35 cellular contexts compared by ENCODE assay signal in genomic region chr2:170252414-170252813, GRCh38.
"Had no signal": no experiment of that assay in that cellular context is flagged by ENCODE, and none has a peak within 500 bp of the region (broad histone marks: within the 10 kb centered on the region; RNA-seq: fewer than 3 reads in every experiment).

No MANE protein-coding gene starts in this region.

- H3K27me3 ChIP-seq: MG63 had no signal

- DNase-seq: Karpas-422, Kasumi-1, MG63, MM.1S, MV-4-11, NCI-H1048, NCI-H1092, NCI-H1092 treated with DMSO at 0.1 percent for 48 hours, NCI-H1105, NCI-H1105 treated with DMSO at 0.1 percent for 48 hours, NCI-H1417, NCI-H1417 treated with DMSO at 0.1 percent for 48 hours, NCI-H1436, NCI-H1436 treated with DMSO at 0.1 percent for 48 hours, NCI-H146, NCI-H1694, NCI-H1694 treated with DMSO at 0.1 percent for 48 hours, NCI-H187, NCI-H187 treated with DMSO at 0.1 percent for 48 hours, NCI-H1930, NCI-H2029, NCI-H2029 treated with DMSO at 0.1 percent for 48 hours, NCI-H2081, NCI-H2081 treated with DMSO at 0.1 percent for 48 hours, NCI-H2107, NCI-H2171, NCI-H2171 treated with DMSO at 0.1 percent for 48 hours, NCI-H2227 treated with DMSO at 0.1 percent for 48 hours, NCI-H226, NCI-H345, NCI-H446, NCI-H446 treated with DMSO at 0.1 percent for 48 hours, NCI-H510A, NCI-H510A treated with DMSO at 0.1 percent for 48 hours, NCI-H524 had no signal

- H3K4me3 ChIP-seq: MG63 had no signal

- H3K36me3 ChIP-seq: MG63 had no signal
